Comparison of ENCODE assay signal across 23 cellular contexts in the genomic region with DNA sequence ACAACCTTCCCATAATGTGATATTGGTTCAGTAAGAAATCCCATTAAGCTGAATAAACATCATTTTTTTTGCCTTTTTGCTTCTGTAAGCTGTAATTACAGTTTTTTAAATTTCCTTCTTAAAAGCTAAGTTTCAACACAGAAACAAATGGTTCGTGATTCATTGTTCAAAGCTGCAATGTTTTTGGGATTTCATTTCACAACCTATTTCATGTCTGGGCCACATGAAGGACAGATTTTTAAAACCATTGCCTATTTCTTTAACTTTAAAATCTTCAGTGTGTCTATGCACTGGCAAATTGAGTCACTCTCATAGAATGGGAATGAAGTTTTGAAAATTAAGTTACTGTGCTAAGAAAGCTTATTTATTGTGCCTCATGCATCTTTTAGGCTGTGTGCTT.
"Had no signal": no experiment of that assay in that cellular context is flagged by ENCODE, and none has a peak within 500 bp of the region (broad histone marks: within the 10 kb centered on the region; RNA-seq: fewer than 3 reads in every experiment).

No MANE protein-coding gene starts in this region.

- H3K27me3 ChIP-seq: brain microvascular endothelial cell had no signal

- H3K36me3 ChIP-seq: brain microvascular endothelial cell had no signal

- H3K27ac ChIP-seq: brain microvascular endothelial cell, epithelial cell of prostate had no signal

- DNase-seq: activated CD4-positive, alpha-beta memory T cell treated with anti-CD3 and anti-CD28 coated beads for 36 hours; activated CD4-positive, alpha-beta T cell treated with anti-CD3 and anti-CD28 coated beads for 36 hours; activated CD4-positive, alpha-beta T cell treated with anti-CD3 and anti-CD28 coated beads, Interleukin-2, amount 10 ng/mL, durations not matched to agents 24 days and 14 days; activated CD4-positive, CD25-positive, alpha-beta regulatory T cell; activated CD4-positive, CD25-positive, alpha-beta regulatory T cell treated with anti-CD3 and anti-CD28 coated beads, Interleukin-2, amount 50 U/mL, for 72 hours; activated CD8-positive, alpha-beta memory T cell treated with anti-CD3 and anti-CD28 coated beads, Interleukin-2, amount 10 ng/mL, durations not matched to agents 7 days and 5 days; activated CD8-positive, alpha-beta memory T cell treated with anti-CD3 and anti-CD28 coated beads, Interleukin-2, amount 50 U/mL, for 4 hours; activated CD8-positive, alpha-beta T cell treated with anti-CD3 and anti-CD28 coated beads, Interleukin-2, amount 10 ng/mL, durations not matched to agents 7 days and 5 days; activated effector memory CD4-positive, alpha-beta T cell treated with anti-CD3 and anti-CD28 coated beads, Interleukin-2, amount 50 U/mL, for 16 hours; activated naive CD4-positive, alpha-beta T cell treated with anti-CD3 and anti-CD28 coated beads, Interleukin-2, amount 10 ng/mL, durations not matched to agents 7 days and 5 days; activated naive CD8-positive, alpha-beta T cell treated with anti-CD3 and anti-CD28 coated beads, Interleukin-2, amount 10 ng/mL, durations not matched to agents 7 days and 5 days; activated T-cell treated with anti-CD3 and anti-CD28 coated beads, Interleukin-2, amount 50 U/mL, for 1 hour; activated T-cell treated with anti-CD3 and anti-CD28 coated beads, Interleukin-2, amount 50 U/mL, for 48 hours; amniotic stem cell; anterior cingulate cortex; brain microvascular endothelial cell; cortex of kidney; dermis blood vessel endothelial cell; effector CD4-positive, alpha-beta T cell; foreskin fibroblast; head of caudate nucleus; T-helper 2 cell had no signal
